1 cellular context compared by ENCODE assay signal in the genomic region with DNA sequence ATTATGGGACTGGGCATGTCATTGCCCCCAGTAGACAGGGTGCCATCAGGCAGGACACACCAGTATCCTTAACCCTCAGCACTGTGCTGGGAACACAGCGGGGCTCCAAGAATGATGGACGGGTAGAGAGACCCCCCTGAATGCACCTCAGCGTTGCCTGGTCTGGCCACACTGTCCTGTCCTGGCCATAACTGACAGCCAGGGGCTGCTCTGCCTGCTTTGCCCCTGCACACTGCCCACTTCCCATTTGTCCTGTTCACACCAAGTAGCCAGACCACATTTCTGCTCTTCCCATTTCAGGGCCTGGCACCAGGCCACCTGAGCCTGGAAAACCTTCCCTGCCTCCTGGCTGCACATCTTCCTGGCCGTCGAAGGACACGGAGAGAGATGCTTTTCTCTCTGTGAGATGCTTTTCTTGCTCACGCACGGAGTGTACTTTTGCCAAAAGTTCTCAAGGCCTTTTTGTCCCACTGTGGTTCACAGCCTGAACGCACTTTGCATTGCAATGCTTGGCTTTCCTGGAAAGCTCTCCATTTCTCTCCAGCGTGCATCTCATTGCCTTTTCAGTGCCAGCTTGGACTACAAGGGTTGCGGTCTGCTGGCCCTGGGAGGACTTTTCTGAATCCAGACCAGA.
TF ChIP-seq lines count a peak whose summit lies in the region.

No MANE protein-coding gene starts in this region.

TF ChIP-seq in A549, 52 proteins besides CTCF, POLR2A, EP300 and RAD21 (continued from another document):
- TF ChIP-seq, protein P1, sequence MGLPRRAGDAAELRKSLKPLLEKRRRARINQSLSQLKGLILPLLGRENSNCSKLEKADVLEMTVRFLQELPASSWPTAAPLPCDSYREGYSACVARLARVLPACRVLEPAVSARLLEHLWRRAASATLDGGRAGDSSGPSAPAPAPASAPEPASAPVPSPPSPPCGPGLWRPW (IDR thresholded peaks at IDR 0.05) = no peak
- no peak for TF ChIP-seq RCOR1 (IDR thresholded peaks at IDR 0.05; ENCODE audit: low read depth, low read length)
- TF ChIP-seq, protein P2, sequence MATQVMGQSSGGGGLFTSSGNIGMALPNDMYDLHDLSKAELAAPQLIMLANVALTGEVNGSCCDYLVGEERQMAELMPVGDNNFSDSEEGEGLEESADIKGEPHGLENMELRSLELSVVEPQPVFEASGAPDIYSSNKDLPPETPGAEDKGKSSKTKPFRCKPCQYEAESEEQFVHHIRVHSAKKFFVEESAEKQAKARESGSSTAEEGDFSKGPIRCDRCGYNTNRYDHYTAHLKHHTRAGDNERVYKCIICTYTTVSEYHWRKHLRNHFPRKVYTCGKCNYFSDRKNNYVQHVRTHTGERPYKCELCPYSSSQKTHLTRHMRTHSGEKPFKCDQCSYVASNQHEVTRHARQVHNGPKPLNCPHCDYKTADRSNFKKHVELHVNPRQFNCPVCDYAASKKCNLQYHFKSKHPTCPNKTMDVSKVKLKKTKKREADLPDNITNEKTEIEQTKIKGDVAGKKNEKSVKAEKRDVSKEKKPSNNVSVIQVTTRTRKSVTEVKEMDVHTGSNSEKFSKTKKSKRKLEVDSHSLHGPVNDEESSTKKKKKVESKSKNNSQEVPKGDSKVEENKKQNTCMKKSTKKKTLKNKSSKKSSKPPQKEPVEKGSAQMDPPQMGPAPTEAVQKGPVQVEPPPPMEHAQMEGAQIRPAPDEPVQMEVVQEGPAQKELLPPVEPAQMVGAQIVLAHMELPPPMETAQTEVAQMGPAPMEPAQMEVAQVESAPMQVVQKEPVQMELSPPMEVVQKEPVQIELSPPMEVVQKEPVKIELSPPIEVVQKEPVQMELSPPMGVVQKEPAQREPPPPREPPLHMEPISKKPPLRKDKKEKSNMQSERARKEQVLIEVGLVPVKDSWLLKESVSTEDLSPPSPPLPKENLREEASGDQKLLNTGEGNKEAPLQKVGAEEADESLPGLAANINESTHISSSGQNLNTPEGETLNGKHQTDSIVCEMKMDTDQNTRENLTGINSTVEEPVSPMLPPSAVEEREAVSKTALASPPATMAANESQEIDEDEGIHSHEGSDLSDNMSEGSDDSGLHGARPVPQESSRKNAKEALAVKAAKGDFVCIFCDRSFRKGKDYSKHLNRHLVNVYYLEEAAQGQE (IDR thresholded peaks at IDR 0.05) = no peak
- TF ChIP-seq NR3C1 (IDR thresholded peaks at IDR 0.05) = no peak
- no peak for TF ChIP-seq CBX8 (IDR thresholded peaks at IDR 0.05)
- no peak for TF ChIP-seq CEBPB (IDR thresholded peaks at IDR 0.05)
- no peak for TF ChIP-seq CHD2 (IDR thresholded peaks at IDR 0.05; ENCODE audit: low read length, partially characterized antibody)
- no peak for TF ChIP-seq HOXB13 (CRISPR knock-in tag; IDR thresholded peaks at IDR 0.05; ENCODE audit: low read depth)
- no peak for TF ChIP-seq HOXB5 (CRISPR knock-in tag; IDR thresholded peaks at IDR 0.05)
- no peak for TF ChIP-seq MAZ (IDR thresholded peaks at IDR 0.05; ENCODE audit: borderline replicate concordance, low read depth, low read length)
- no peak for TF ChIP-seq JUN (IDR thresholded peaks at IDR 0.05)
- TF ChIP-seq KDM1A (IDR thresholded peaks at IDR 0.05; ENCODE audit: low read depth) = no peak
- no peak for TF ChIP-seq ZC3H11A (IDR thresholded peaks at IDR 0.05)
